In the genomic region with DNA sequence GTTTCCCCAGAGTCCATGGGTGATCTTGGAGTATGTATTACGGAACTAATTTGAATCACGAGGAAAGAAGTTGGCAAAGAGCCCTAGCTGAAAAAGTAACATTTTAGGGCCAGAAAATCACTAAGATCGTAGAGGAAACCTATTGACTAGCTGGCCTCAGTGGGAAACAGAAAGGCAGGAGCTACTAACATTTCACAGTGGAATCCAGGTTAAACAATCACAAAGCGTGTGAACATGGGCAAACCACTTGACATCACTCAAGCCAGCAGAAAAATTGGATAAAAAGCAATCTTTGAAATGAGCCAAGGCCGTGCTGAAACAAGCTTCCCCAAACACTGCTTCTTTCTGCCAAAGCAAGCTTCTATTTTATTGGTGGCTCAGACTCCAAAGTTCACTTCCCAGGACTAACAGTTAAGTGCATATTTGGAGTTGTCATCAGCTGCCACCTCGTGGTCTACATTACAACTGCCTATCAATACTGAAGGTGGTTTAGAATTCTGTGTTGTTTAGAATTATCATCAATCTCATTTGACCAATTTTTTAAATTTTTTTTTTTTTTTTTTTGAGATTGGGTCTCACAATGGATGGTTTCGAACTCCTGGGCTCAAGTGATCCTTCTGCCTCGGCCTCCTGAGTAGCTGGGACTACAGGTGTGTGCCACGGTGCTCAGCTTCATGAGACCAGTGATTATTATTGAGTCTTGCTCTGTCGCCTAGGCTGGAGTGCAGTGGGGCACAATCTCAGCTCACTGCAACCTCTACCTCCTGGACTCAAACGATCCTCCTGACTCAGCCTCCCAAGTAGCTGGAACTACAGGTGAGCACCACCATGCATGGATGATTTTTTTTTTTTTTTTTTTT, we compare ENCODE assay signal across 9 cellular contexts. TPM values are rescaled to one million over a fixed set of nuclear protein-coding genes. Genes with fewer than 3 reads are reported as not detected.
DNase-seq lines count a peak whose midpoint lies in the region; ATAC-seq and TF ChIP-seq lines count a peak whose summit lies in the region.
"Had no signal": no experiment of that assay in that cellular context is flagged by ENCODE, and none has a peak within 500 bp of the region (broad histone marks: within the 10 kb centered on the region; RNA-seq: fewer than 3 reads in every experiment).

No MANE protein-coding gene starts in this region.

- peak; percentile 14 for TF ChIP-seq CTCF in kidney epithelial cell (IDR thresholded peaks at IDR 0.05; ENCODE audit: insufficient read depth, low read length, poor library complexity, severe bottlenecking)

- H3K27me3 Mint-ChIP-seq in T-cell, result no peaks in the 10 kb centered on the region
- no peaks in the 10 kb centered on the region for H3K27me3 Mint-ChIP-seq in stimulated activated naive CD8-positive, alpha-beta T cell treated with anti-CD3 and anti-CD28 coated beads, Interleukin-15, amount 100 ng/mL, for 72 hours
- H3K27me3 Mint-ChIP-seq: activated naive CD4-positive, alpha-beta T cell treated with anti-CD3 and anti-CD28 coated beads, Interleukin-2, amount 50 U/mL, for 24 hours had no signal

- no peak overlapping the region for H3K4me3 ChIP-seq in kidney epithelial cell (ENCODE audit: low read depth, low read length)

- ATAC-seq in T-cell (replicated peaks in 1 of 4) (peak; percentile 65 to 82 (median 67)), HG03135 (IDR thresholded peaks at IDR 0.05; ENCODE audit: unreplicated experiment) (no peak), GM21367 (IDR thresholded peaks at IDR 0.05; ENCODE audit: unreplicated experiment) (no peak)
- ATAC-seq in stimulated activated naive CD8-positive, alpha-beta T cell treated with anti-CD3 and anti-CD28 coated beads, Interleukin-15, amount 100 ng/mL, for 72 hours, result peak; percentile 83

- H3K4me1 Mint-ChIP-seq in T-cell, result peaks cover 0 to 8% (median 4%) of the 10 kb centered on the region in 3 donors
- peaks cover 16% of the 10 kb centered on the region for H3K4me1 Mint-ChIP-seq in stimulated activated naive CD8-positive, alpha-beta T cell treated with anti-CD3 and anti-CD28 coated beads, Interleukin-15, amount 100 ng/mL, for 72 hours

- H3K36me3 ChIP-seq in kidney epithelial cell (ENCODE audit: control insufficient read depth, insufficient read depth, low read length), result peaks cover 3% of the 10 kb centered on the region

- CTCF ChIA-PET in T-cell (lab: Charles Lee), result interaction anchor here (0.5 to 2.5 kb wide), 26 partner anchors 9 to 252 kb away, joined by 3 to 22 read pairs (median 7); a partner anchor contains a TSS

- peak overlapping the region in 1 of 2 donors; percentile 55 for H3K27ac Mint-ChIP-seq in T-cell
- H3K27ac Mint-ChIP-seq in stimulated activated naive CD8-positive, alpha-beta T cell treated with anti-CD3 and anti-CD28 coated beads, Interleukin-15, amount 100 ng/mL, for 72 hours, result peak overlapping the region in 1 of 2 donors; percentile 78

- DNase-seq in EL (peak; percentile 53), M059J (ENCODE audit: low read depth) (peak; percentile 80), T-cell (peak in 30 of 34 experiments; percentile 9 to 52 (median 36)), cerebellum (ENCODE audit: low spot score) (peak; percentile 73), kidney epithelial cell (ENCODE audit: low read depth) (no peak)
- DNase-seq in stimulated activated naive CD8-positive, alpha-beta T cell treated with anti-CD3 and anti-CD28 coated beads, Interleukin-15, amount 100 ng/mL, for 72 hours, result peak in 1 of 2 donors; percentile 25

- H3K27me3 ChIP-seq in kidney epithelial cell (ENCODE audit: control insufficient read depth, insufficient read depth, low read length), result no peaks in the 10 kb centered on the region

- POLR2A ChIA-PET in T-cell (lab: Charles Lee), result interaction anchor here (0.5 to 0.9 kb wide), 5 partner anchors 9 to 880 kb away, joined by 3 to 6 read pairs (median 5); no protein-coding TSS in a partner anchor

- no peak overlapping the region for H3K4me3 Mint-ChIP-seq in T-cell
- no peak overlapping the region for H3K4me3 Mint-ChIP-seq in stimulated activated naive CD8-positive, alpha-beta T cell treated with anti-CD3 and anti-CD28 coated beads, Interleukin-15, amount 100 ng/mL, for 72 hours
- H3K4me3 Mint-ChIP-seq: activated naive CD4-positive, alpha-beta T cell treated with anti-CD3 and anti-CD28 coated beads, Interleukin-2, amount 50 U/mL, for 24 hours had no signal

- no peaks in the 10 kb centered on the region for H3K9me3 Mint-ChIP-seq in T-cell
- no peaks in the 10 kb centered on the region for H3K9me3 Mint-ChIP-seq in stimulated activated naive CD8-positive, alpha-beta T cell treated with anti-CD3 and anti-CD28 coated beads, Interleukin-15, amount 100 ng/mL, for 72 hours
- H3K9me3 Mint-ChIP-seq: activated naive CD4-positive, alpha-beta T cell treated with anti-CD3 and anti-CD28 coated beads, Interleukin-2, amount 50 U/mL, for 24 hours had no signal

- peaks cover 28% of the 10 kb centered on the region for H3K36me3 Mint-ChIP-seq in T-cell

RNA-seq across cellular contexts. Expression of a gene that starts 10.6 kb away (rescaled TPM):
- 3,564 and 4,124 TPM in 2 replicates for total RNA-seq in M059J (2014; rRNA removed; shearing (Covaris generic))
- total RNA-seq in T-cell, result 1,000 to 10,000 TPM; 2,352 to 2,733 (median 2,512) TPM
- total RNA-seq in cerebellum, result 716 TPM
- 3,975 and 4,200 TPM in 2 replicates for total RNA-seq in kidney epithelial cell

RNA-seq across cellular contexts. Expression of a gene that starts 22.8 kb away (rescaled TPM):
- total RNA-seq in M059J (2014; rRNA removed; shearing (Covaris generic)), result 11.8 and 18.3 TPM in 2 replicates
- total RNA-seq in T-cell (10 to 100 TPM; 23.5 to 31.0 (median 28.9) TPM), cerebellum (90.6 TPM), kidney epithelial cell (29.6 and 31.7 TPM in 2 replicates)

RNA-seq across cellular contexts. Expression of a gene that starts 50.6 kb away (rescaled TPM):
- 0.20 TPM in 1 of 2 replicates, not detected in the other for total RNA-seq in M059J (2014; rRNA removed; shearing (Covaris generic))
- total RNA-seq in T-cell, result 1 to 10 TPM in 4 of 5 donors, under 1 TPM in 1; 0.86 to 3.2 (median 2.4) TPM
- 4.3 TPM for total RNA-seq in cerebellum
- total RNA-seq in kidney epithelial cell, result 0.04 TPM in 1 of 2 replicates, not detected in the other

Comparison
In these comparisons a context has a peak if more than half of its experiments do, and no peak if none do; other contexts are left out.
1. ATAC-seq: peak in T-cell (4 of 4) and stimulated activated naive CD8-positive, alpha-beta T cell treated with anti-CD3 and anti-CD28 coated beads, Interleukin-15, amount 100 ng/mL, for 72 hours (single experiment); none in HG03135 (single experiment) and GM21367 (single experiment).